16 cellular contexts compared by ENCODE assay signal in the genomic region with DNA sequence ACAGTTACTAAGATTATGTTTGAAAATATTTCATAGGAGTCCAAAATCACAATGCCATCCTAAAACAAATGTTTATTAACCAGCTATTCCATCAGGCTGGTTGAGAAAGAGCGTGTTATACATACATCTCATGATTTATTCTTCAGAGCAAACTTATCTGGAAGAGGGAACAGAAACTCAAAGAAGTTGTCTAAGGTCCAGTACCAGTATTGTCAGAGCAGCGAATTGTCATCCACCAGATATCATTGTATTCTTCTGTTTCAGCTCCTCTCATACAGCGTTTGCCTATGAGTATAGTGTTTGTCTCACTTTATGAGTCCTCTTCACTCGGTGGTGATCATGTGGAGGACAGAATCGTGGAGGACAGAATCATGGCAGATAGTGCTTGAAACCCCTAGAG.
"Had no signal": no experiment of that assay in that cellular context is flagged by ENCODE, and none has a peak within 500 bp of the region (broad histone marks: within the 10 kb centered on the region; RNA-seq: fewer than 3 reads in every experiment).

No MANE protein-coding gene starts in this region.

- H3K4me3 ChIP-seq: ascending aorta, left lung, thyroid gland had no signal

- DNase-seq: activated CD4-positive, alpha-beta T cell treated with anti-CD3 and anti-CD28 coated beads, Interleukin-2, amount 50 U/mL, for 1 hour; activated CD8-positive, alpha-beta memory T cell treated with anti-CD3 and anti-CD28 coated beads, Interleukin-2, amount 50 U/mL, for 4 hours; activated effector memory CD4-positive, alpha-beta T cell treated with Interleukin-2 at 50 U/mL for 16 hours; activated naive CD4-positive, alpha-beta T cell treated with anti-CD3 and anti-CD28 coated beads, Interleukin-2, amount 10 ng/mL, durations not matched to agents 7 days and 5 days; activated T-cell treated with anti-CD3 and anti-CD28 coated beads, Interleukin-2, amount 50 U/mL, for 48 hours; cerebellar nuclear complex; effector CD8-positive, alpha-beta T cell; left lung; mesendoderm; retina; stimulated activated naive B cell treated with anti-CD40 and anti-IgM and Interleukin-4, amounts not matched to agents 10 μg/mL and 1 μg/mL and 100 μg/mL, for 72 hours; T-helper 1 cell; T-helper 9 cell; thyroid gland had no signal

- H3K36me3 Mint-ChIP-seq: activated naive CD4-positive, alpha-beta T cell treated with anti-CD3 and anti-CD28 coated beads, Interleukin-2, amount 10 ng/mL, durations not matched to agents 7 days and 5 days; natural killer cell treated with Interleukin-12 subunit alpha and Interleukin-12 subunit beta and Interleukin-15 and Interleukin-18, amount 100 ng/mL, for 72 hours had no signal

- H3K27me3 ChIP-seq: ascending aorta, left lung, thyroid gland had no signal

- H3K27ac Mint-ChIP-seq: activated naive CD4-positive, alpha-beta T cell treated with anti-CD3 and anti-CD28 coated beads, Interleukin-2, amount 10 ng/mL, durations not matched to agents 7 days and 5 days; natural killer cell treated with Interleukin-12 subunit alpha and Interleukin-12 subunit beta and Interleukin-15 and Interleukin-18, amount 100 ng/mL, for 72 hours; stimulated activated naive B cell treated with anti-CD40 and anti-IgM and Interleukin-4, amounts not matched to agents 10 μg/mL and 1 μg/mL and 100 μg/mL, for 72 hours had no signal

- H3K36me3 ChIP-seq: ascending aorta, left lung, thyroid gland had no signal

- H3K4me3 Mint-ChIP-seq: activated naive CD4-positive, alpha-beta T cell treated with anti-CD3 and anti-CD28 coated beads, Interleukin-2, amount 10 ng/mL, durations not matched to agents 7 days and 5 days; natural killer cell treated with Interleukin-12 subunit alpha and Interleukin-12 subunit beta and Interleukin-15 and Interleukin-18, amount 100 ng/mL, for 72 hours; stimulated activated naive B cell treated with anti-CD40 and anti-IgM and Interleukin-4, amounts not matched to agents 10 μg/mL and 1 μg/mL and 100 μg/mL, for 72 hours had no signal

- H3K4me1 ChIP-seq: ascending aorta, left lung had no signal

- H3K27me3 Mint-ChIP-seq: activated naive CD4-positive, alpha-beta T cell treated with anti-CD3 and anti-CD28 coated beads, Interleukin-2, amount 10 ng/mL, durations not matched to agents 7 days and 5 days; natural killer cell treated with Interleukin-12 subunit alpha and Interleukin-12 subunit beta and Interleukin-15 and Interleukin-18, amount 100 ng/mL, for 72 hours; stimulated activated naive B cell treated with anti-CD40 and anti-IgM and Interleukin-4, amounts not matched to agents 10 μg/mL and 1 μg/mL and 100 μg/mL, for 72 hours had no signal

- H3K27ac ChIP-seq: ascending aorta, left lung, thyroid gland had no signal

- H3K4me1 Mint-ChIP-seq: activated naive CD4-positive, alpha-beta T cell treated with anti-CD3 and anti-CD28 coated beads, Interleukin-2, amount 10 ng/mL, durations not matched to agents 7 days and 5 days; stimulated activated naive B cell treated with anti-CD40 and anti-IgM and Interleukin-4, amounts not matched to agents 10 μg/mL and 1 μg/mL and 100 μg/mL, for 72 hours had no signal

- H3K9me3 ChIP-seq: ascending aorta, left lung, thyroid gland had no signal

- H3K9me3 Mint-ChIP-seq: activated naive CD4-positive, alpha-beta T cell treated with anti-CD3 and anti-CD28 coated beads, Interleukin-2, amount 10 ng/mL, durations not matched to agents 7 days and 5 days had no signal
